In the genomic region with DNA sequence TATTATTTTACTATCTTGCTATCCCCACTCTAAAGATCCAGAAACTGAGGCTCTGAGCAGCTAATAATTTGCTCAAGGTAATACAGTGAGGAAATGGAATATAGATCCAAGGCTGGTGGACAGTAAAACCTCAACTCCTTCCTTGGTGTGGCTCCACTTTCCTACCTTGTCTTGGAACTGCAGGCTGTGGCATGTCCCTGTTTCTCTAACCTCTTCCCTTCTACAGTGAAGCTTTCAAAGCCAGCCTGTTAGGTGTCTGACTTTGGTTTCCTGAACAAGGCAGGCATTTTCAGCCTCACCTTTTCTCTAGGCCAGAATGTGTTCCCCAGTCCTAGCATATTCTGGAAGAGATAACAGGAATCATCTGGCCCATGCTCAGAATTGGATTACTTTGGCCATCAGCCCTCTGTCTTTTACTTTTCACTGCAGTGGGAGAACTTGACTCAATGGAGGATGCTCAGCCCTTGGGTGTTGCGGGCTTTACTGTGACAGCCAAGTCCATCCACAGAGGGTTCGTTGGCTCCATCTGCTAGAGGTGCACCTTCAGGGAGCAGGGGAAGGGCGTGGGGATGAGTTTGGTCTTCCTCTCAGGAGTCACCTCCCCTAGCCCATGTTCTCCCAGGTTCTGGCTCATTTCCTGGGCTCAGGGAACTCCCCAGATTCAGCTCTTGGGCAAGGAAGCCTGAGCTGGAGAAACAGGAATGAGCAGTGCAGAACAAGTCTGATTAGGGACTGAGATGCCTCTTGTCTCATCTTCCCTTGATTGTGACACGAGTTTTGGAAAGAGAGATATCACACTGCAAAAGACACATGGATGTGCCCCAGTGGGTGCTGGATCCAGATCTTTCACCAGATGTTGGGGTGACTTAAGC, we compare ENCODE assay signal across 12 cellular contexts. TPM values are rescaled to one million over a fixed set of nuclear protein-coding genes. Genes with fewer than 3 reads are reported as not detected.
DNase-seq lines count a peak whose midpoint lies in the region; ATAC-seq, FAIRE-seq and TF ChIP-seq lines count a peak whose summit lies in the region.
"Had no signal": no experiment of that assay in that cellular context is flagged by ENCODE, and none has a peak within 500 bp of the region (broad histone marks: within the 10 kb centered on the region; RNA-seq: fewer than 3 reads in every experiment).

No MANE protein-coding gene starts in this region.

- no peak overlapping the region for H3K27ac ChIP-seq in mesodermal cell (ENCODE audit: low read depth, low read length, severe bottlenecking)
- no peak overlapping the region for H3K27ac ChIP-seq in effector memory CD4-positive, alpha-beta T cell (ENCODE audit: insufficient read depth, low read length, poor library complexity, severe bottlenecking)
- no peak overlapping the region for H3K27ac ChIP-seq in lower lobe of right lung
- H3K27ac ChIP-seq: BLaER1 treated with 17β-estradiol and CSF1 and Interleukin-3, amounts not matched to agents 10 nM and 100 nM had no signal

- H3K9me3 ChIP-seq in mesodermal cell (ENCODE audit: control insufficient read depth, low read length) (no peaks in the 10 kb centered on the region), lower lobe of right lung (no peaks in the 10 kb centered on the region)
- no peaks in the 10 kb centered on the region for H3K9me3 ChIP-seq in effector memory CD4-positive, alpha-beta T cell (ENCODE audit: control insufficient read depth, low read length)
- H3K9me3 ChIP-seq: BLaER1 treated with 17β-estradiol and CSF1 and Interleukin-3, amounts not matched to agents 10 nM and 100 nM had no signal

- H3K36me3 ChIP-seq in bronchial epithelial cell (ENCODE audit: control insufficient read depth, insufficient read depth, low read length): peaks cover 5% of the 10 kb centered on the region
- peaks cover 6% of the 10 kb centered on the region for H3K36me3 ChIP-seq in mesodermal cell (ENCODE audit: control insufficient read depth, insufficient read depth, low read length)
- no peaks in the 10 kb centered on the region for H3K36me3 ChIP-seq in effector memory CD4-positive, alpha-beta T cell (ENCODE audit: control insufficient read depth, insufficient read depth, low read length)
- no peaks in the 10 kb centered on the region for H3K36me3 ChIP-seq in lower lobe of right lung
- H3K36me3 ChIP-seq: BLaER1 treated with 17β-estradiol and CSF1 and Interleukin-3, amounts not matched to agents 10 nM and 100 nM had no signal

- H3K27me3 ChIP-seq in bronchial epithelial cell (ENCODE audit: control insufficient read depth, insufficient read depth, low read length) (no peaks in the 10 kb centered on the region), lower lobe of right lung (ENCODE audit: low read depth) (peaks cover 17% of the 10 kb centered on the region)
- H3K27me3 ChIP-seq in effector memory CD4-positive, alpha-beta T cell (replicated peaks; ENCODE audit: control insufficient read depth, insufficient read depth, low read length, poor library complexity, severe bottlenecking): no peaks in the 10 kb centered on the region

- intact Hi-C loops in lower lobe of right lung (cut with DNase I): no loop called here

- FAIRE-seq in bronchial epithelial cell (lab: Jason Lieb, UNC): peak; percentile 86
- FAIRE-seq: TTC549 had no signal

- no peak for ATAC-seq in lower lobe of right lung
- no peak for ATAC-seq in GM21515 (IDR thresholded peaks at IDR 0.05; ENCODE audit: unreplicated experiment)

- TF ChIP-seq CTCF in AG04449 (IDR thresholded peaks at IDR 0.05; ENCODE audit: insufficient read depth, low read length, missing control alignments) (no peak), bronchial epithelial cell (IDR thresholded peaks at IDR 0.05; ENCODE audit: insufficient read depth, low read length, severe bottlenecking) (no peak), lower lobe of right lung (IDR thresholded peaks at IDR 0.05) (no peak)

- DNase-seq in AG04449 (ENCODE audit: low read depth, low spot score) (no peak), EH (ENCODE audit: low read depth) (peak; percentile 27), bronchial epithelial cell (ENCODE audit: low read depth) (peak; percentile 85), lower lobe of right lung (no peak), midbrain (lab: John Stamatoyannopoulos, UW) (no peak)
- no peak for DNase-seq in effector memory CD4-positive, alpha-beta T cell
- DNase-seq: activated gamma-delta T cell, NCI-H446 treated with DMSO at 0.1 percent for 48 hours had no signal

- H3K4me3 ChIP-seq in AG04449 (ENCODE audit: low read depth, low read length): peak overlapping the region; percentile 62
- H3K4me3 ChIP-seq in bronchial epithelial cell (ENCODE audit: low read depth, low read length): peak overlapping the region; percentile 65
- H3K4me3 ChIP-seq in mesodermal cell (ENCODE audit: extremely low read depth, insufficient read depth, low read length, poor library complexity, severe bottlenecking): peak overlapping the region; percentile 45
- H3K4me3 ChIP-seq in effector memory CD4-positive, alpha-beta T cell (ENCODE audit: insufficient read depth, low read depth, low read length, poor library complexity, severe bottlenecking): no peak overlapping the region
- H3K4me3 ChIP-seq in lower lobe of right lung: no peak overlapping the region

- POLR2A ChIA-PET in AG04449 (lab: Yijun Ruan, JAX): no interaction called here

- H3K4me1 ChIP-seq in mesodermal cell (ENCODE audit: control insufficient read depth, insufficient read depth, low read length, poor library complexity, severe bottlenecking) (peaks cover 34% of the 10 kb centered on the region), lower lobe of right lung (peaks cover 12% of the 10 kb centered on the region)
- peaks cover 3% of the 10 kb centered on the region for H3K4me1 ChIP-seq in effector memory CD4-positive, alpha-beta T cell (ENCODE audit: control insufficient read depth, insufficient read depth, low read length, poor library complexity, severe bottlenecking)

- WGBS in mesodermal cell (ENCODE audit: insufficient coverage in 2 of 2), 2 experiments: 85 to 92% methylated on average over 4 of the region's 4 CpGs

- CTCF ChIA-PET in AG04449 (lab: Yijun Ruan, JAX): interaction anchor here (0.9 to 4.8 kb wide), 9 partner anchors 10 to 282 kb away, joined by 3 to 40 read pairs (median 4); no protein-coding TSS in a partner anchor

RNA-seq across cellular contexts. Expression of gene NIPAL4, which starts 1.1 kb away (rescaled TPM):
- total RNA-seq in bronchial epithelial cell (5.3 and 9.2 TPM in 2 replicates), lower lobe of right lung (not detected)
- 3.3 TPM for polyA plus RNA-seq in mesodermal cell (2013, experiment 1 of 2)
- polyA plus RNA-seq in mesodermal cell (2013, experiment 2 of 2): 2.3 TPM

Comparison
In these comparisons a context has a peak if more than half of its experiments do, and no peak if none do; other contexts are left out.
1. DNase-seq: peak in EH (single experiment) and bronchial epithelial cell (single experiment); none in AG04449 (single experiment), effector memory CD4-positive, alpha-beta T cell (0 of 3), lower lobe of right lung (single experiment) and midbrain (single experiment).
2. H3K4me3 ChIP-seq: peak in AG04449 (single experiment), bronchial epithelial cell (single experiment) and mesodermal cell (single experiment); none in effector memory CD4-positive, alpha-beta T cell (single experiment) and lower lobe of right lung (single experiment).